28 cellular contexts compared by ENCODE assay signal in genomic region chr6:106789436-106790145, GRCh38.
DNase-seq lines count a peak whose midpoint lies in the region; ATAC-seq and TF ChIP-seq lines count a peak whose summit lies in the region.
"Had no signal": no experiment of that assay in that cellular context is flagged by ENCODE, and none has a peak within 500 bp of the region (broad histone marks: within the 10 kb centered on the region; RNA-seq: fewer than 3 reads in every experiment).

No MANE protein-coding gene starts in this region.

- H3K4me1 Mint-ChIP-seq in Calu3 (ENCODE audit: low read depth, unreplicated experiment) (peaks cover 85% of the 10 kb centered on the region), osteocyte (ENCODE audit: unreplicated experiment) (no peaks in the 10 kb centered on the region)
- H3K4me1 Mint-ChIP-seq: activated CD4-positive, alpha-beta T cell treated with anti-CD3 and anti-CD28 coated beads for 36 hours; activated naive CD4-positive, alpha-beta T cell treated with anti-CD3 and anti-CD28 coated beads, Interleukin-2, amount 50 U/mL, for 24 hours; activated T-helper 17 cell treated with anti-CD3 and anti-CD28 coated beads, Interleukin-2, amount 50 U/mL, for 72 hours; CD4-positive, alpha-beta memory T cell; naive thymus-derived CD4-positive, alpha-beta T cell had no signal

- ATAC-seq in GM19463 (IDR thresholded peaks at IDR 0.05; ENCODE audit: unreplicated experiment) = no peak
- ATAC-seq: activated CD4-positive, alpha-beta T cell treated with anti-CD3 and anti-CD28 coated beads for 36 hours; activated T-helper 17 cell treated with anti-CD3 and anti-CD28 coated beads, Interleukin-2, amount 50 U/mL, for 72 hours; naive thymus-derived CD4-positive, alpha-beta T cell had no signal

- no peak overlapping the region for H3K27ac ChIP-seq in WERI-Rb-1
- H3K27ac ChIP-seq: left ventricle myocardium inferior had no signal

- intact Hi-C loops in Calu3 (cut with micrococcal nuclease; ENCODE audit: unreplicated experiment) = loop anchor here (5.0 kb wide), 1 partner anchor 57 kb away; no protein-coding TSS in a partner anchor

- H3K36me3 Mint-ChIP-seq in Calu3 (ENCODE audit: insufficient read depth, unreplicated experiment) = peaks cover 42% of the 10 kb centered on the region
- H3K36me3 Mint-ChIP-seq in osteocyte (ENCODE audit: unreplicated experiment) = no peaks in the 10 kb centered on the region
- H3K36me3 Mint-ChIP-seq: activated naive CD4-positive, alpha-beta T cell treated with anti-CD3 and anti-CD28 coated beads, Interleukin-2, amount 50 U/mL, for 24 hours; CD4-positive, alpha-beta memory T cell; naive thymus-derived CD4-positive, alpha-beta T cell had no signal

- H3K36me3 ChIP-seq in WERI-Rb-1 = no peaks in the 10 kb centered on the region
- H3K36me3 ChIP-seq: left ventricle myocardium inferior had no signal

- CTCF ChIA-PET in Calu3 (lab: Charles Lee) = interaction anchor here (1.0 kb wide), 1 partner anchor 9 kb away, joined by 3 read pairs; no protein-coding TSS in a partner anchor

- H3K4me3 ChIP-seq in WERI-Rb-1 (ENCODE audit: low read depth, low read length) = no peak overlapping the region
- H3K4me3 ChIP-seq: left ventricle myocardium inferior had no signal

- no peaks in the 10 kb centered on the region for H3K9me3 Mint-ChIP-seq in Calu3 (ENCODE audit: low read depth, unreplicated experiment)
- H3K9me3 Mint-ChIP-seq in osteocyte (ENCODE audit: unreplicated experiment) = no peaks in the 10 kb centered on the region
- H3K9me3 Mint-ChIP-seq: activated naive CD4-positive, alpha-beta T cell treated with anti-CD3 and anti-CD28 coated beads, Interleukin-2, amount 50 U/mL, for 24 hours; activated T-helper 17 cell treated with anti-CD3 and anti-CD28 coated beads, Interleukin-2, amount 50 U/mL, for 72 hours; CD4-positive, alpha-beta memory T cell; H9; T-helper 2 cell treated with Interferon-gamma antibody and Interleukin-4, amounts not matched to agents 5 μg/mL and 100 μg/mL, for 36 hours had no signal

- no TSS peak for BruUV-seq in Calu3 (replicated peaks; lab: Mats Ljungman, UMichigan)

- no peaks in the 10 kb centered on the region for H3K27me3 ChIP-seq in WERI-Rb-1 (ENCODE audit: insufficient read depth, low read depth, severe bottlenecking)

- no peaks in the 10 kb centered on the region for H3K9me3 ChIP-seq in WERI-Rb-1 (ENCODE audit: severe bottlenecking)
- H3K9me3 ChIP-seq: left ventricle myocardium inferior had no signal

- H3K27ac Mint-ChIP-seq in Calu3 (ENCODE audit: unreplicated experiment) = peak overlapping the region; percentile 95
- no peak overlapping the region for H3K27ac Mint-ChIP-seq in osteocyte (ENCODE audit: unreplicated experiment)
- H3K27ac Mint-ChIP-seq: activated CD4-positive, alpha-beta T cell treated with anti-CD3 and anti-CD28 coated beads for 36 hours; activated naive CD4-positive, alpha-beta T cell treated with anti-CD3 and anti-CD28 coated beads, Interleukin-2, amount 50 U/mL, for 24 hours; activated T-helper 17 cell treated with anti-CD3 and anti-CD28 coated beads, Interleukin-2, amount 50 U/mL, for 72 hours; CD4-positive, alpha-beta memory T cell; H9; T-helper 2 cell treated with Interferon-gamma antibody and Interleukin-4, amounts not matched to agents 5 μg/mL and 100 μg/mL, for 36 hours had no signal

- TF ChIP-seq CTCF in Calu3 (IDR thresholded peaks at IDR 0.05; ENCODE audit: unreplicated experiment) (no peak), osteocyte (IDR thresholded peaks at IDR 0.05) (no peak), WERI-Rb-1 (IDR thresholded peaks at IDR 0.05; ENCODE audit: low read depth, low read length) (no peak)

- DNase-seq in Calu3 (no peak), NCI-H226 (peak; percentile 14), foreskin melanocyte (peak; percentile 32), osteocyte (ENCODE audit: extremely low spot score, unreplicated experiment) (peak; percentile 44), WERI-Rb-1 (no peak), GM19238 (ENCODE audit: insufficient read length, low spot score) (no peak), NCI-H510A treated with DMSO at 0.1 percent for 48 hours (lab: John Stamatoyannopoulos, UW) (no peak)
- DNase-seq: activated CD4-positive, alpha-beta T cell treated with anti-CD3 and anti-CD28 coated beads for 36 hours; AML-193; CD4-positive, alpha-beta memory T cell; H9; Karpas-422; left ventricle myocardium inferior; MV-4-11; naive thymus-derived CD4-positive, alpha-beta T cell; NCI-H1436; NCI-H2107; NCI-H446; NCI-H774; occipital lobe; retina; SIG-M5; small intestine; stimulated activated naive CD4-positive, alpha-beta T cell treated with Interleukin-2 at 50 U/mL for 16 hours had no signal

- H3K4me3 Mint-ChIP-seq in Calu3 (ENCODE audit: low read depth, unreplicated experiment) (peak overlapping the region; percentile 37), osteocyte (ENCODE audit: unreplicated experiment) (no peak overlapping the region)
- H3K4me3 Mint-ChIP-seq: activated CD4-positive, alpha-beta T cell treated with anti-CD3 and anti-CD28 coated beads for 36 hours; activated naive CD4-positive, alpha-beta T cell treated with anti-CD3 and anti-CD28 coated beads, Interleukin-2, amount 50 U/mL, for 24 hours; activated T-helper 17 cell treated with anti-CD3 and anti-CD28 coated beads, Interleukin-2, amount 50 U/mL, for 72 hours; CD4-positive, alpha-beta memory T cell; H9; naive thymus-derived CD4-positive, alpha-beta T cell; T-helper 2 cell treated with Interferon-gamma antibody and Interleukin-4, amounts not matched to agents 5 μg/mL and 100 μg/mL, for 36 hours had no signal

- H3K27me3 Mint-ChIP-seq in Calu3 (ENCODE audit: unreplicated experiment) = no peaks in the 10 kb centered on the region
- peaks cover 47% of the 10 kb centered on the region for H3K27me3 Mint-ChIP-seq in osteocyte (ENCODE audit: unreplicated experiment)

Comparison
In these comparisons a context has a peak if more than half of its experiments do, and no peak if none do; other contexts are left out.
1. DNase-seq: peak in NCI-H226 (single experiment), foreskin melanocyte (single experiment) and osteocyte (single experiment); none in Calu3 (single experiment), WERI-Rb-1 (single experiment), GM19238 (single experiment) and NCI-H510A treated with DMSO at 0.1 percent for 48 hours (single experiment).